Comparison of ENCODE assay signal across 8 cellular contexts in genomic region chr17:17683710-17684365, GRCh38. TPM values are rescaled to one million over a fixed set of nuclear protein-coding genes. Genes with fewer than 3 reads are reported as not detected.
A peak's percentile ranks its signal among the peaks of the same experiment; 100 is the strongest.
DNase-seq lines count a peak whose midpoint lies in the region; ATAC-seq, FAIRE-seq and TF ChIP-seq lines count a peak whose summit lies in the region.

No MANE protein-coding gene starts in this region.

- TF ChIP-seq POLR2A in GM12891 (IDR thresholded peaks at IDR 0.05; ENCODE audit: low read depth, low read length), result no peak

- H3K4me3 Mint-ChIP-seq in brain, result peak overlapping the region; percentile 90 to 96 (median 92)

- peak overlapping the region; percentile 91 to 97 for H3K27ac ChIP-seq in right atrium auricular region
- peak overlapping the region; percentile 80 to 82 for H3K27ac ChIP-seq in mucosa of rectum (ENCODE audit: low read depth in 2 of 2, low read length in 2 of 2)

- no peaks in the 10 kb centered on the region for H3K9me3 ChIP-seq in right atrium auricular region
- H3K9me3 ChIP-seq in mucosa of rectum (ENCODE audit: control insufficient read depth in 2 of 2, low read length in 2 of 2), result no peaks in the 10 kb centered on the region

- no peak for ATAC-seq in Right ventricle myocardium inferior

- no peaks in the 10 kb centered on the region for H3K9me3 Mint-ChIP-seq in brain

- peak overlapping the region; percentile 93 to 99 (median 94) for H3K27ac Mint-ChIP-seq in brain

- peaks cover 9% of the 10 kb centered on the region for H3K27me3 Mint-ChIP-seq in brain

- DNase-seq in right atrium auricular region (ENCODE audit: low spot score) (no peak), Right ventricle myocardium inferior (ENCODE audit: missing footprints) (no peak), NCI-H2196 treated with DMSO at 0.1 percent for 48 hours (lab: John Stamatoyannopoulos, UW; ENCODE audit: unreplicated experiment) (no peak), DMS 273 treated with DMSO at 0.1 percent for 48 hours (lab: John Stamatoyannopoulos, UW) (no peak), GM12891 (ENCODE audit: insufficient read length, low spot score) (no peak)
- DNase-seq in stimulated activated CD4-positive, alpha-beta T cell treated with anti-CD3 and anti-CD28 coated beads, Interleukin-1b, Interleukin-23, amount 100 ng/mL, for 48 hours, result no peak

- H3K4me1 Mint-ChIP-seq in brain, result peaks cover 52% of the 10 kb centered on the region

- H3K4me3 ChIP-seq in right atrium auricular region, result no peak overlapping the region
- H3K4me3 ChIP-seq in mucosa of rectum (ENCODE audit: low read length in 2 of 2), result no peak overlapping the region

- H3K9ac ChIP-seq in mucosa of rectum (ENCODE audit: low read depth in 1 of 2, low read length in 2 of 2), result peak overlapping the region; percentile 34 to 78

- no peak for FAIRE-seq in GM12891 (lab: Jason Lieb, UNC)

- H3K36me3 ChIP-seq in right atrium auricular region, result no peaks in the 10 kb centered on the region
- H3K36me3 ChIP-seq in mucosa of rectum (ENCODE audit: control insufficient read depth in 2 of 2, insufficient read depth in 2 of 2, low read length in 2 of 2), result no peaks in the 10 kb centered on the region

- H3K4me1 ChIP-seq in right atrium auricular region (peaks cover 0 to 48% of the 10 kb centered on the region in 2 donors), mucosa of rectum (ENCODE audit: control insufficient read depth in 2 of 2, insufficient read depth in 2 of 2, low read length in 2 of 2) (peaks cover 30% of the 10 kb centered on the region in 2 donors)

- peaks cover 5% of the 10 kb centered on the region for H3K36me3 Mint-ChIP-seq in brain

- intact Hi-C loops in Right ventricle myocardium inferior (cut with DNase I), result loop anchor here (2.0 to 5.0 kb wide), 4 partner anchors 69 to 233 kb away; no protein-coding TSS in a partner anchor

- TF ChIP-seq CTCF in right atrium auricular region (IDR thresholded peaks at IDR 0.05) (no peak), brain (conservative IDR thresholded peaks at IDR 0.05) (no peak)

- no peaks in the 10 kb centered on the region for H3K27me3 ChIP-seq in right atrium auricular region
- no peaks in the 10 kb centered on the region for H3K27me3 ChIP-seq in mucosa of rectum (ENCODE audit: control insufficient read depth in 2 of 2, insufficient read depth in 2 of 2, low read length in 2 of 2)

TF ChIP-seq in GM12891, 5 proteins besides CTCF, POLR2A, EP300 and RAD21:
- TF ChIP-seq POU2F2 (IDR thresholded peaks at IDR 0.05; ENCODE audit: low read depth, low read length) (no peak), PAX5 (IDR thresholded peaks at IDR 0.05; ENCODE audit: insufficient read depth, low read length, severe bottlenecking) (no peak), POLR2AphosphoS5 (IDR thresholded peaks at IDR 0.05; ENCODE audit: low read depth, low read length) (no peak), TAF1 (IDR thresholded peaks at IDR 0.05; ENCODE audit: low read depth, low read length) (no peak), SPI1 (IDR thresholded peaks at IDR 0.05; ENCODE audit: low read depth, low read length) (no peak)

RNA-seq across cellular contexts. Expression of gene RAI1, which starts 2.6 kb away (rescaled TPM):
- total RNA-seq in right atrium auricular region, result 10 to 100 TPM; 23.8 to 24.9 TPM
- 31.9 TPM for total RNA-seq in Right ventricle myocardium inferior
- 22.1 TPM for polyA plus RNA-seq in brain (ENCODE audit: insufficient read depth, low read depth, low replicate concordance)
- 7.1 TPM for polyA plus RNA-seq in GM12891 (2012; ENCODE audit: low read depth, missing spikeins)
